Comparison of ENCODE assay signal across 8 cellular contexts in genomic region chr9:105693435-105694275, GRCh38. TPM values are rescaled to one million over a fixed set of nuclear protein-coding genes. Genes with fewer than 3 reads are reported as not detected.
A peak's percentile ranks its signal among the peaks of the same experiment; 100 is the strongest.
DNase-seq lines count a peak whose midpoint lies in the region; ATAC-seq and TF ChIP-seq lines count a peak whose summit lies in the region.

No MANE protein-coding gene starts in this region.

- no peaks in the 10 kb centered on the region for H3K9me3 ChIP-seq in neural progenitor cell (ENCODE audit: low read depth)

- peaks cover 12% of the 10 kb centered on the region for H3F3A ChIP-seq in neural progenitor cell (ENCODE audit: low read depth)

- no peaks in the 10 kb centered on the region for H3K9me3 Mint-ChIP-seq in endothelial cell (ENCODE audit: unreplicated experiment)
- H3K9me3 Mint-ChIP-seq in neural progenitor cell: no peaks in the 10 kb centered on the region

- H3K36me3 ChIP-seq in neural progenitor cell: no peaks in the 10 kb centered on the region

- in situ Hi-C loops in SK-MEL-5 (cut with HindIII; ENCODE audit: low pct_unique_long_range_greater_than_20kb, low sequenced_read_pairs): no loop called here

- peaks cover 19% of the 10 kb centered on the region for H3K79me2 ChIP-seq in neural progenitor cell (ENCODE audit: low read depth)

- H3K27me3 Mint-ChIP-seq in endothelial cell (ENCODE audit: unreplicated experiment) (peaks cover 3% of the 10 kb centered on the region), neural progenitor cell (ENCODE audit: insufficient read depth, low read depth) (no peaks in the 10 kb centered on the region)

- H3K4me1 Mint-ChIP-seq in endothelial cell (ENCODE audit: unreplicated experiment) (peaks cover 11% of the 10 kb centered on the region), neural progenitor cell (peaks cover 24% of the 10 kb centered on the region)

- H3K36me3 Mint-ChIP-seq in endothelial cell (ENCODE audit: low read depth, unreplicated experiment): no peaks in the 10 kb centered on the region
- H3K36me3 Mint-ChIP-seq in neural progenitor cell: peaks cover 10% of the 10 kb centered on the region

- ATAC-seq in GM19328 (IDR thresholded peaks at IDR 0.05; ENCODE audit: unreplicated experiment): peak; percentile 17
- ATAC-seq in HG03342 (IDR thresholded peaks at IDR 0.05; ENCODE audit: unreplicated experiment): peak; percentile 28

- H3K4me3 Mint-ChIP-seq in endothelial cell (ENCODE audit: unreplicated experiment) (peak overlapping the region; percentile 90), neural progenitor cell (peak overlapping the region; percentile 92)

- H3K27me3 ChIP-seq in neural progenitor cell: peaks cover 90% of the 10 kb centered on the region

- peak overlapping the region; percentile 60 for H2AFZ ChIP-seq in neural progenitor cell (replicated peaks)

- no peak overlapping the region for H3K27ac ChIP-seq in neural progenitor cell

- peaks cover 19% of the 10 kb centered on the region for H3K4me1 ChIP-seq in neural progenitor cell

- peak overlapping the region; percentile 73 for H3K4me3 ChIP-seq in neural progenitor cell

- peak overlapping the region; percentile 91 for H3K4me2 ChIP-seq in neural progenitor cell

- TF ChIP-seq CTCF in endothelial cell (IDR thresholded peaks at IDR 0.05; ENCODE audit: unreplicated experiment): no peak
- no peak for TF ChIP-seq CTCF in neural progenitor cell (IDR thresholded peaks at IDR 0.05)

- peaks cover 10% of the 10 kb centered on the region for H4K20me1 ChIP-seq in neural progenitor cell (ENCODE audit: low read depth)

- H3K9ac ChIP-seq in neural progenitor cell: no peak overlapping the region

- DNase-seq in ELR (ENCODE audit: low read depth) (peak; percentile 31), SK-MEL-5 (ENCODE audit: low read depth, low spot score) (peak; percentile 13), endothelial cell (ENCODE audit: low spot score) (no peak), neural progenitor cell (ENCODE audit: low spot score) (peak; percentile 33), AG20443 (ENCODE audit: low spot score) (no peak), cerebellar nuclear complex (lab: John Stamatoyannopoulos, UW) (no peak)

- H3K27ac Mint-ChIP-seq in endothelial cell (ENCODE audit: unreplicated experiment) (no peak overlapping the region), neural progenitor cell (no peak overlapping the region)

RNA-seq across cellular contexts. Expression of gene TMEM38B, which starts 0.7 kb away (rescaled TPM):
- total RNA-seq in SK-MEL-5 (2014; rRNA removed; shearing (Covaris generic)): 37.7 and 45.6 TPM in 2 replicates
- polyA plus RNA-seq in SK-MEL-5 (2015; cell fraction: cytosol; rRNA removed): 45.5 and 48.6 TPM in 2 replicates
- 5.9 and 6.0 TPM in 2 replicates for polyA plus RNA-seq in SK-MEL-5 (2015; cell fraction: nucleus; rRNA removed)
- 11.8 TPM for total RNA-seq in endothelial cell (ENCODE audit: unreplicated experiment)
- total RNA-seq in neural progenitor cell (ENCODE audit: low replicate concordance): 20.2 and 21.1 TPM in 2 replicates

RNA-seq across cellular contexts. Expression of gene TAL2, which starts 31.4 kb away (rescaled TPM):
- total RNA-seq in SK-MEL-5 (2014; rRNA removed; shearing (Covaris generic)): not detected in 2 replicates
- not detected in 2 replicates for polyA plus RNA-seq in SK-MEL-5 (2015; cell fraction: cytosol; rRNA removed)
- 0.52 and 0.62 TPM in 2 replicates for polyA plus RNA-seq in SK-MEL-5 (2015; cell fraction: nucleus; rRNA removed)
- 3.5 TPM for total RNA-seq in endothelial cell (ENCODE audit: unreplicated experiment)
- 2.5 TPM in 1 of 2 replicates, not detected in the other for total RNA-seq in neural progenitor cell (ENCODE audit: low replicate concordance)

Comparison
In these comparisons a context has a peak if more than half of its experiments do, and no peak if none do; other contexts are left out.
1. DNase-seq: peak in ELR (single experiment), SK-MEL-5 (single experiment) and neural progenitor cell (single experiment); none in endothelial cell (single experiment), AG20443 (single experiment) and cerebellar nuclear complex (0 of 2).